In the genomic region with DNA sequence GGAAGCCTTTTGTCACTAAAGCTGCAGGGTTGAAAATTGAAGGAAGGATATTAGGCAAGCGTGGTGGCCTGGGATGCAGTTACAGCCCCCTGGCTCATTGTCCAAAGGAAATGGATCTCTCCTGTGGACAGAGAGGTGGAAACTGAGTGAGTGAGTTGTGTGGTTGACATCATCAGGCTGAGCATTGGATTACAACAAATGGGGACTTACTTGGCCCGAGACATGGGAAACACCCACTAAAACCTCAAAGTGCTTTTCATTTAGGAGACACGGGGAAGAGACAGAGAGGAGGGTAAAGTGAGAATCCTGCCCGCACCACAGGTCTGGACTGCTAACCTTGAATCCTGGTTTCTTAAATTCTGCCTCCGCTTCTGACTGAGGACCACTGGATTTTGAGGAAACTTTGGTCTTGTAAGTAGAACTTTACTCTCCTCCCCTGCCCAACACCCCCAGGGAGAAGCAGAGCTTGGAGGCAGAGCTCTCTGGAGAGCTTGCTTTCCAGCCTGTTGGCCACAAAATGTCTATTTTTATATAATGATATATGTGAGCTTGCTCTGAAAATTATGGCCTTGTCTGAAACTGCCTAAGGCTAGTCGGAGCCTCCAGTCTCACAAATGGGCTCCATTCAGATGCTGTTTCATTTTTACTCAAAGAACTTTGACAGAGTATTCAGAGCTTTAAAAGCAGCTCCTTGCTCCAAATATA, we compare ENCODE assay signal across 7 cellular contexts. TPM values are rescaled to one million over a fixed set of nuclear protein-coding genes. Genes with fewer than 3 reads are reported as not detected.
DNase-seq lines count a peak whose midpoint lies in the region; ATAC-seq and TF ChIP-seq lines count a peak whose summit lies in the region.

A gene (plus strand): TSS at position 259 of the 705 bp plus-strand sequence. CDS start 31,978 bp downstream, outside the sequence.

- TF ChIP-seq POLR2A in breast epithelium (IDR thresholded peaks at IDR 0.05) (no peak), right lobe of liver (IDR thresholded peaks at IDR 0.05) (no peak), transverse colon (IDR thresholded peaks at IDR 0.05) (peak; percentile 34)

- H3K27me3 ChIP-seq in breast epithelium (no peaks in the 10 kb centered on the region), right lobe of liver (no peaks in the 10 kb centered on the region), transverse colon (no peaks in the 10 kb centered on the region)

- intact Hi-C loops in breast epithelium (cut with DNase I; ENCODE audit: low total_unique reads) (no loop called here), right lobe of liver (cut with DNase I) (no loop called here), transverse colon (cut with DNase I; ENCODE audit: low total_unique reads) (no loop called here)

- H3K27ac ChIP-seq in breast epithelium (peak within 1 kb of the TSS; percentile 63 to 82), right lobe of liver (peak within 1 kb of the TSS; percentile 14 to 58 (median 53)), transverse colon (peak within 1 kb of the TSS; percentile 80 to 87 (median 86))

- ATAC-seq in right lobe of liver (peak; percentile 48 to 83 (median 71)), GM21825 (IDR thresholded peaks at IDR 0.05; ENCODE audit: unreplicated experiment) (no peak)
- no peak for ATAC-seq in stimulated activated naive CD8-positive, alpha-beta T cell treated with anti-CD3 and anti-CD28 coated beads, Interleukin-15, amount 100 ng/mL, for 72 hours

- 63% methylated on average over 4 of the region's 6 CpGs for WGBS in right lobe of liver (ENCODE audit: insufficient coverage, low coverage, low lambda C conversion rate, missing lambda C conversion rate)
- 39 to 41% methylated on average over 5 to 6 of the region's 6 CpGs for WGBS in transverse colon (ENCODE audit: low coverage in 1 of 2), 2 donors

- peaks cover 0 to 3% of the 10 kb centered on the region in 2 donors for H3K4me1 ChIP-seq in breast epithelium
- no peaks in the 10 kb centered on the region for H3K4me1 ChIP-seq in right lobe of liver
- H3K4me1 ChIP-seq in transverse colon: peaks cover 14 to 60% (median 38%) of the 10 kb centered on the region in 4 donors

- no peaks in the 10 kb centered on the region for H3K9me3 ChIP-seq in breast epithelium
- H3K9me3 ChIP-seq in right lobe of liver: no peaks in the 10 kb centered on the region
- no peaks in the 10 kb centered on the region for H3K9me3 ChIP-seq in transverse colon

- H3K4me1 Mint-ChIP-seq in stimulated activated naive CD8-positive, alpha-beta T cell treated with anti-CD3 and anti-CD28 coated beads, Interleukin-15, amount 100 ng/mL, for 72 hours: peaks cover 6% of the 10 kb centered on the region

- H3K36me3 ChIP-seq in breast epithelium: no peaks in the 10 kb centered on the region
- H3K36me3 ChIP-seq in right lobe of liver: no peaks in the 10 kb centered on the region
- H3K36me3 ChIP-seq in transverse colon: no peaks in the 10 kb centered on the region

- H3K4me3 ChIP-seq in breast epithelium (peak within 1 kb of the TSS; percentile 21 to 64 (median 28)), right lobe of liver (peak within 1 kb of the TSS in 1 of 3 donors; percentile 11), transverse colon (peak within 1 kb of the TSS in 3 of 4 donors; percentile 13 to 45 (median 20))

- H3K4me3 Mint-ChIP-seq in stimulated activated naive CD8-positive, alpha-beta T cell treated with anti-CD3 and anti-CD28 coated beads, Interleukin-15, amount 100 ng/mL, for 72 hours: no peak within 1 kb of the TSS

- peak within 1 kb of the TSS in 1 of 2 donors; percentile 74 for H3K27ac Mint-ChIP-seq in stimulated activated naive CD8-positive, alpha-beta T cell treated with anti-CD3 and anti-CD28 coated beads, Interleukin-15, amount 100 ng/mL, for 72 hours

- DNase-seq in M059J (ENCODE audit: low read depth) (peak; percentile 91), breast epithelium (ENCODE audit: low spot score in 2 of 2) (no peak), right lobe of liver (no peak), transverse colon (no peak), NCI-H187 treated with DMSO at 0.1 percent for 48 hours (lab: John Stamatoyannopoulos, UW) (no peak)
- no peak for DNase-seq in stimulated activated naive CD8-positive, alpha-beta T cell treated with anti-CD3 and anti-CD28 coated beads, Interleukin-15, amount 100 ng/mL, for 72 hours

- no peaks in the 10 kb centered on the region for H3K9me3 Mint-ChIP-seq in stimulated activated naive CD8-positive, alpha-beta T cell treated with anti-CD3 and anti-CD28 coated beads, Interleukin-15, amount 100 ng/mL, for 72 hours

- in situ Hi-C loops in transverse colon (cut with MboI; ENCODE audit: low pct_ligation_motif_present in 1 of 4, low pct_unique_long_range_greater_than_20kb in 1 of 4, low sequenced_read_pairs in 3 of 4): no loop called here

- TF ChIP-seq EP300 in transverse colon (IDR thresholded peaks at IDR 0.05; ENCODE audit: low read depth): no peak

- no peaks in the 10 kb centered on the region for H3K27me3 Mint-ChIP-seq in stimulated activated naive CD8-positive, alpha-beta T cell treated with anti-CD3 and anti-CD28 coated beads, Interleukin-15, amount 100 ng/mL, for 72 hours

- TF ChIP-seq CTCF in breast epithelium (IDR thresholded peaks at IDR 0.05): no peak
- TF ChIP-seq CTCF in right lobe of liver (IDR thresholded peaks at IDR 0.05): no peak
- no peak for TF ChIP-seq CTCF in transverse colon (IDR thresholded peaks at IDR 0.05)

RNA-seq across cellular contexts. Expression of the gene that starts here (rescaled TPM):
- total RNA-seq in M059J (2014; rRNA removed; shearing (Covaris generic)): 57.9 and 83.1 TPM in 2 replicates
- 100 to 1,000 TPM in 1 of 3 donors, 10 to 100 TPM in 2; 59.9 to 102 (median 99.1) TPM for total RNA-seq in breast epithelium
- 10 to 100 TPM; 11.7 to 31.7 (median 21.8) TPM for total RNA-seq in right lobe of liver
- 100 to 1,000 TPM in 1 of 4 donors, 10 to 100 TPM in 3; 40.8 to 106 (median 80.4) TPM for total RNA-seq in transverse colon

Comparison
In these comparisons a context has a peak if more than half of its experiments do, and no peak if none do; other contexts are left out.
1. ATAC-seq: peak in right lobe of liver (4 of 4); none in stimulated activated naive CD8-positive, alpha-beta T cell treated with anti-CD3 and anti-CD28 coated beads, Interleukin-15, amount 100 ng/mL, for 72 hours (single experiment) and GM21825 (single experiment).
2. Peak in every context shown above with its lines, with median percentiles within 50 percentile points of each other: H3K27ac ChIP-seq.